Comparison of ENCODE assay signal across 23 cellular contexts in the genomic region with DNA sequence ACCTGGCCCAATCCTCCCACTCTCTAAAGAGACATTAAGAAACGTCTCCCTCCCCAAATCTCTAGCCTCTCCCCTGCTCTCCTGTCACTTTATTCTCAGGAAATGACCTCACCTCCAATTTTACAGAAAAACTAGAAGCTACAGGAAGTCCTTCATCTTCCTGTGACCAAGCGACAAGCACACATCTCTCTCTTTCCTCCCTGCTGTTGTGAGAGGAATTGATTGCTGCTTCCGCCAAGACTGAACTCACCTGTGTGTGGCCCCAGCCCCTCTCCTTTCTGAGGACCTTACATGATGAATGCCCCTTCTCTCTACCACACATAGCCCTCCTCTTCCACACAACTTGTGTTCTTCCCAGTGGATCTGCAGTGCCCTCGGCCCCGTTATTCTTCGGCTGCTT. TPM values are rescaled to one million over a fixed set of nuclear protein-coding genes. Genes with fewer than 3 reads are reported as not detected.
DNase-seq lines count a peak whose midpoint lies in the region; ATAC-seq lines count a peak whose summit lies in the region.
"Had no signal": no experiment of that assay in that cellular context is flagged by ENCODE, and none has a peak within 500 bp of the region (broad histone marks: within the 10 kb centered on the region; RNA-seq: fewer than 3 reads in every experiment).

No MANE protein-coding gene starts in this region.

- peaks cover 5 to 10% of the 10 kb centered on the region in 2 donors for H3K36me3 Mint-ChIP-seq in CD4-positive, alpha-beta memory T cell
- peaks cover 10% of the 10 kb centered on the region for H3K36me3 Mint-ChIP-seq in T-helper 2 cell treated with Interferon-gamma antibody and Interleukin-4, amounts not matched to agents 5 μg/mL and 100 μg/mL, for 36 hours (ENCODE audit: low read depth)
- peaks cover 5% of the 10 kb centered on the region for H3K36me3 Mint-ChIP-seq in central memory CD8-positive, alpha-beta T cell (ENCODE audit: insufficient read depth)

- peak overlapping the region in 7 of 8 donors; percentile 22 to 82 (median 63) for H3K4me3 Mint-ChIP-seq in CD4-positive, alpha-beta memory T cell
- peak overlapping the region; percentile 40 for H3K4me3 Mint-ChIP-seq in T-helper 2 cell treated with Interferon-gamma antibody and Interleukin-4, amounts not matched to agents 5 μg/mL and 100 μg/mL, for 36 hours
- H3K4me3 Mint-ChIP-seq in central memory CD8-positive, alpha-beta T cell, result peak overlapping the region; percentile 5

- no peaks in the 10 kb centered on the region for H3K9me3 ChIP-seq in CD4-positive, alpha-beta memory T cell (ENCODE audit: control insufficient read depth in 1 of 2, low read length in 2 of 2)
- H3K9me3 ChIP-seq: ascending aorta, SJCRH30 had no signal

- no peak overlapping the region for H3K27ac ChIP-seq in CD4-positive, alpha-beta memory T cell (ENCODE audit: low read depth, low read length)
- H3K27ac ChIP-seq: ascending aorta, PC-9, SJCRH30, skin epidermis had no signal

- no peaks in the 10 kb centered on the region for H3K36me3 ChIP-seq in CD4-positive, alpha-beta memory T cell (ENCODE audit: insufficient read depth, low read length)
- H3K36me3 ChIP-seq: ascending aorta, SJCRH30 had no signal

- H3K27ac Mint-ChIP-seq in CD4-positive, alpha-beta memory T cell, result peak overlapping the region; percentile 47 to 94 (median 91)
- peak overlapping the region; percentile 87 for H3K27ac Mint-ChIP-seq in T-helper 2 cell treated with Interferon-gamma antibody and Interleukin-4, amounts not matched to agents 5 μg/mL and 100 μg/mL, for 36 hours
- peak overlapping the region; percentile 6 for H3K27ac Mint-ChIP-seq in central memory CD8-positive, alpha-beta T cell (ENCODE audit: low read depth)
- H3K27ac Mint-ChIP-seq: naive B cell had no signal

- H3K27me3 ChIP-seq in CD4-positive, alpha-beta memory T cell (ENCODE audit: insufficient read depth, low read length), result no peaks in the 10 kb centered on the region
- H3K27me3 ChIP-seq: ascending aorta, SJCRH30 had no signal

- POLR2A ChIA-PET in CD4-positive, alpha-beta memory T cell (lab: Charles Lee; ENCODE audit: partially characterized antibody), result interaction anchor here (1.0 kb wide), 1 partner anchor 147 kb away, joined by 3 read pairs; no protein-coding TSS in a partner anchor

- H3K4me1 Mint-ChIP-seq in CD4-positive, alpha-beta memory T cell, result peaks cover 14 to 45% (median 19%) of the 10 kb centered on the region in 4 donors
- H3K4me1 Mint-ChIP-seq in T-helper 2 cell treated with Interferon-gamma antibody and Interleukin-4, amounts not matched to agents 5 μg/mL and 100 μg/mL, for 36 hours (ENCODE audit: low read depth), result peaks cover 16% of the 10 kb centered on the region
- H3K4me1 Mint-ChIP-seq in central memory CD8-positive, alpha-beta T cell, result peaks cover 9% of the 10 kb centered on the region

- DNase-seq in A172 (ENCODE audit: low spot score) (peak; percentile 13), NCI-H774 (lab: John Stamatoyannopoulos, UW) (no peak), NCI-H524 (lab: John Stamatoyannopoulos, UW) (no peak), HK-2 (ENCODE audit: unreplicated experiment) (no peak)
- peak in 4 of 5 donors; percentile 36 to 50 (median 47) for DNase-seq in CD4-positive, alpha-beta memory T cell
- DNase-seq in T-helper 2 cell treated with Interferon-gamma antibody and Interleukin-4, amounts not matched to agents 5 μg/mL and 100 μg/mL, for 36 hours (ENCODE audit: low spot score), result no peak
- no peak for DNase-seq in central memory CD8-positive, alpha-beta T cell (ENCODE audit: low spot score in 2 of 2)
- DNase-seq: activated CD4-positive, alpha-beta T cell treated with anti-CD3 and anti-CD28 coated beads for 1 hour; Calu3; hippocampal formation; mammary epithelial cell; naive B cell; NCI-H1092 treated with DMSO at 0.1 percent for 48 hours; NCI-H2171; PC-9; posterior cingulate gyrus; SJCRH30; stimulated activated CD4-positive, alpha-beta T cell treated with anti-CD3 and anti-CD28 coated beads, Interleukin-2, amount 100 ng/mL, for 48 hours had no signal

- peaks cover 4 to 19% (median 15%) of the 10 kb centered on the region in 8 donors for H3K9me3 Mint-ChIP-seq in CD4-positive, alpha-beta memory T cell
- H3K9me3 Mint-ChIP-seq in T-helper 2 cell treated with Interferon-gamma antibody and Interleukin-4, amounts not matched to agents 5 μg/mL and 100 μg/mL, for 36 hours, result peaks cover 34% of the 10 kb centered on the region
- H3K9me3 Mint-ChIP-seq in central memory CD8-positive, alpha-beta T cell, result peaks cover 9% of the 10 kb centered on the region

- intact Hi-C loops in CD4-positive, alpha-beta memory T cell (cut with micrococcal nuclease), result no loop called here

- CTCF ChIA-PET in CD4-positive, alpha-beta memory T cell (lab: Charles Lee; ENCODE audit: partially characterized antibody), result interaction anchor here (1.2 kb wide), 1 partner anchor 27 kb away, joined by 4 read pairs; no protein-coding TSS in a partner anchor

- peaks cover 3 to 6% of the 10 kb centered on the region in 2 donors for H3K27me3 Mint-ChIP-seq in CD4-positive, alpha-beta memory T cell
- peaks cover 8% of the 10 kb centered on the region for H3K27me3 Mint-ChIP-seq in T-helper 2 cell treated with Interferon-gamma antibody and Interleukin-4, amounts not matched to agents 5 μg/mL and 100 μg/mL, for 36 hours (ENCODE audit: low read depth)
- peaks cover 25% of the 10 kb centered on the region for H3K27me3 Mint-ChIP-seq in central memory CD8-positive, alpha-beta T cell

- ATAC-seq in central memory CD8-positive, alpha-beta T cell (replicated peaks; ENCODE audit: extremely low read depth, poor library complexity, severe bottlenecking), result peak; percentile 62
- ATAC-seq in GM21576 (IDR thresholded peaks at IDR 0.05; ENCODE audit: unreplicated experiment), result no peak

- H3K4me1 ChIP-seq in CD4-positive, alpha-beta memory T cell (ENCODE audit: insufficient read depth, low read length), result peaks cover 20% of the 10 kb centered on the region
- H3K4me1 ChIP-seq: ascending aorta, SJCRH30 had no signal

- no peak overlapping the region for H3K4me3 ChIP-seq in CD4-positive, alpha-beta memory T cell (ENCODE audit: low read length in 2 of 2)
- H3K4me3 ChIP-seq: ascending aorta, PC-9, SJCRH30, skin epidermis had no signal

RNA-seq across cellular contexts. Expression of a gene that starts 18.2 kb away (rescaled TPM):
- not detected in 2 replicates for total RNA-seq in A172 (2014; rRNA removed; shearing (Covaris generic))
- not detected for total RNA-seq in CD4-positive, alpha-beta memory T cell
- polyA plus RNA-seq in CD4-positive, alpha-beta memory T cell, result not detected
- total RNA-seq: ascending aorta, Calu3, chondrocyte, mammary epithelial cell, PC-9, SJCRH30 had no signal
- polyA plus RNA-seq: keratinocyte, mammary epithelial cell had no signal

RNA-seq across cellular contexts. Expression of a gene that starts 44.5 kb away (rescaled TPM):
- 5.5 and 8.4 TPM in 2 replicates for total RNA-seq in A172 (2014; rRNA removed; shearing (Covaris generic))
- not detected for total RNA-seq in CD4-positive, alpha-beta memory T cell
- polyA plus RNA-seq in CD4-positive, alpha-beta memory T cell, result not detected
- total RNA-seq: mammary epithelial cell had no signal
- polyA plus RNA-seq: keratinocyte had no signal

Comparison
In these comparisons a context has a peak if more than half of its experiments do, and no peak if none do; other contexts are left out.
1. DNase-seq: peak in A172 (single experiment) and CD4-positive, alpha-beta memory T cell (4 of 5); none in T-helper 2 cell treated with Interferon-gamma antibody and Interleukin-4, amounts not matched to agents 5 μg/mL and 100 μg/mL, for 36 hours (single experiment), central memory CD8-positive, alpha-beta T cell (0 of 2), NCI-H774 (single experiment), NCI-H524 (0 of 2) and HK-2 (single experiment).
2. H3K27ac Mint-ChIP-seq: peak in every context shown above with its lines; median percentile 91 in CD4-positive, alpha-beta memory T cell; 87 in T-helper 2 cell treated with Interferon-gamma antibody and Interleukin-4, amounts not matched to agents 5 μg/mL and 100 μg/mL, for 36 hours; 6 in central memory CD8-positive, alpha-beta T cell.
3. H3K4me3 Mint-ChIP-seq: peak in every context shown above with its lines; median percentile 63 in CD4-positive, alpha-beta memory T cell; 40 in T-helper 2 cell treated with Interferon-gamma antibody and Interleukin-4, amounts not matched to agents 5 μg/mL and 100 μg/mL, for 36 hours; 5 in central memory CD8-positive, alpha-beta T cell.